Comparison of ENCODE assay signal across 13 cellular contexts in genomic region chr11:95545116-95545875, GRCh38.
DNase-seq lines count a peak whose midpoint lies in the region; ATAC-seq and TF ChIP-seq lines count a peak whose summit lies in the region.
"Had no signal": no experiment of that assay in that cellular context is flagged by ENCODE, and none has a peak within 500 bp of the region (broad histone marks: within the 10 kb centered on the region; RNA-seq: fewer than 3 reads in every experiment).

No MANE protein-coding gene starts in this region.

- no peak overlapping the region for H3K27ac ChIP-seq in OCI-LY3 (ENCODE audit: low read length)

- H3K27ac Mint-ChIP-seq in stimulated activated naive CD8-positive, alpha-beta T cell treated with anti-CD3 and anti-CD28 coated beads, Interleukin-15, amount 100 ng/mL, for 72 hours = no peak overlapping the region
- H3K27ac Mint-ChIP-seq: immature natural killer cell had no signal

- no peaks in the 10 kb centered on the region for H4K20me1 ChIP-seq in OCI-LY3 (ENCODE audit: insufficient read depth, low read length)

- H3K79me2 ChIP-seq in OCI-LY3 (ENCODE audit: low read length) = no peaks in the 10 kb centered on the region

- POLR2A ChIA-PET in HEK293T (lab: Yijun Ruan, JAX) = no interaction called here

- H3K9me3 Mint-ChIP-seq in stimulated activated naive CD8-positive, alpha-beta T cell treated with anti-CD3 and anti-CD28 coated beads, Interleukin-15, amount 100 ng/mL, for 72 hours = no peaks in the 10 kb centered on the region
- H3K9me3 Mint-ChIP-seq: immature natural killer cell had no signal

- no peaks in the 10 kb centered on the region for H3K27me3 ChIP-seq in OCI-LY3 (ENCODE audit: low read depth, low read length)

- H3K4me3 ChIP-seq in OCI-LY3 (ENCODE audit: low read length) = no peak overlapping the region

- DNase-seq in stimulated activated naive CD8-positive, alpha-beta T cell treated with anti-CD3 and anti-CD28 coated beads, Interleukin-15, Interleukin-2, amounts not matched to agents 100 U/mL and 50 U/mL, for 24 hours = peak; percentile 9
- DNase-seq in stimulated activated naive CD8-positive, alpha-beta T cell treated with anti-CD3 and anti-CD28 coated beads, Interleukin-15, amount 100 ng/mL, for 72 hours = no peak
- DNase-seq in dermis blood vessel endothelial cell (peak; percentile 20), hypothalamus (lab: John Stamatoyannopoulos, UW) (no peak), HEK293T (ENCODE audit: extremely low spot score) (no peak), sciatic nerve (ENCODE audit: low spot score) (no peak)
- DNase-seq: activated effector memory CD4-positive, alpha-beta T cell treated with anti-CD3 and anti-CD28 coated beads, Interleukin-2, amount 50 U/mL, for 16 hours; effector CD4-positive, alpha-beta T cell; immature natural killer cell; NCI-H1930; SIG-M5 had no signal

- peaks cover 19% of the 10 kb centered on the region for H3K4me1 ChIP-seq in OCI-LY3 (ENCODE audit: low read length)

- no peaks in the 10 kb centered on the region for H3K36me3 ChIP-seq in OCI-LY3 (replicated peaks; ENCODE audit: low read depth, low read length)

- H3K9ac ChIP-seq in OCI-LY3 (ENCODE audit: low read length) = no peak overlapping the region

- no peaks in the 10 kb centered on the region for H3K27me3 Mint-ChIP-seq in stimulated activated naive CD8-positive, alpha-beta T cell treated with anti-CD3 and anti-CD28 coated beads, Interleukin-15, amount 100 ng/mL, for 72 hours

- H3K4me1 Mint-ChIP-seq in stimulated activated naive CD8-positive, alpha-beta T cell treated with anti-CD3 and anti-CD28 coated beads, Interleukin-15, amount 100 ng/mL, for 72 hours = peaks cover 26% of the 10 kb centered on the region
- H3K4me1 Mint-ChIP-seq: immature natural killer cell had no signal

- peak; percentile 5; the same call in 1 of the 2 replicates for TF ChIP-seq CTCF in OCI-LY3 (IDR thresholded peaks at IDR 0.05; ENCODE audit: low read depth, low read length)

- H3K4me3 Mint-ChIP-seq in stimulated activated naive CD8-positive, alpha-beta T cell treated with anti-CD3 and anti-CD28 coated beads, Interleukin-15, amount 100 ng/mL, for 72 hours = no peak overlapping the region
- H3K4me3 Mint-ChIP-seq: immature natural killer cell had no signal

- no peaks in the 10 kb centered on the region for H3K9me3 ChIP-seq in OCI-LY3 (ENCODE audit: insufficient read depth, low read length)

- H2AFZ ChIP-seq in OCI-LY3 (ENCODE audit: low read depth, low read length) = no peak overlapping the region

- ATAC-seq in stimulated activated naive CD8-positive, alpha-beta T cell treated with anti-CD3 and anti-CD28 coated beads, Interleukin-15, Interleukin-2, amounts not matched to agents 100 U/mL and 50 U/mL, for 24 hours = no peak
- ATAC-seq in stimulated activated naive CD8-positive, alpha-beta T cell treated with anti-CD3 and anti-CD28 coated beads, Interleukin-15, amount 100 ng/mL, for 72 hours = no peak
- ATAC-seq in GM21390 (IDR thresholded peaks at IDR 0.05; ENCODE audit: unreplicated experiment) = no peak
- no peak for ATAC-seq in sciatic nerve

- CTCF ChIA-PET in HEK293T (lab: Yijun Ruan, JAX) = interaction anchor here (1.0 kb wide), 1 partner anchor 22 kb away, joined by 4 read pairs; no protein-coding TSS in a partner anchor

- H3K4me2 ChIP-seq in OCI-LY3 (ENCODE audit: low read length) = no peak overlapping the region

- intact Hi-C loops in sciatic nerve (cut with DNase I) = no loop called here

TF ChIP-seq in HEK293T, 16 proteins besides CTCF, POLR2A, EP300 and RAD21:
- TF ChIP-seq ELF4 (IDR thresholded peaks at IDR 0.05) (no peak), SUZ12 (IDR thresholded peaks at IDR 0.05) (no peak), FOXM1 (IDR thresholded peaks at IDR 0.05; ENCODE audit: borderline replicate concordance) (no peak), TARDBP (IDR thresholded peaks at IDR 0.05) (no peak), HDGF (IDR thresholded peaks at IDR 0.05; ENCODE audit: borderline replicate concordance) (no peak), BHLHE40 (IDR thresholded peaks at IDR 0.05; ENCODE audit: borderline replicate concordance) (no peak), ZNF384 (IDR thresholded peaks at IDR 0.05) (no peak), FOXA1 (IDR thresholded peaks at IDR 0.05) (no peak), CTBP1 (IDR thresholded peaks at IDR 0.05; ENCODE audit: borderline replicate concordance) (no peak), NFRKB (IDR thresholded peaks at IDR 0.05) (no peak), LEF1 (IDR thresholded peaks at IDR 0.05; ENCODE audit: borderline replicate concordance) (no peak), PKNOX1 (IDR thresholded peaks at IDR 0.05) (no peak), L3MBTL2 (conservative IDR thresholded peaks at IDR 0.05) (no peak), FOXK2 (IDR thresholded peaks at IDR 0.05) (no peak), SP1 (IDR thresholded peaks at IDR 0.05) (no peak), ARNT (IDR thresholded peaks at IDR 0.05) (no peak)

Comparison
In these comparisons a context has a peak if more than half of its experiments do, and no peak if none do; other contexts are left out.
1. DNase-seq: peak in stimulated activated naive CD8-positive, alpha-beta T cell treated with anti-CD3 and anti-CD28 coated beads, Interleukin-15, Interleukin-2, amounts not matched to agents 100 U/mL and 50 U/mL, for 24 hours (single experiment) and dermis blood vessel endothelial cell (single experiment); none in stimulated activated naive CD8-positive, alpha-beta T cell treated with anti-CD3 and anti-CD28 coated beads, Interleukin-15, amount 100 ng/mL, for 72 hours (0 of 2), hypothalamus (0 of 51), HEK293T (single experiment) and sciatic nerve (single experiment).